Comparison of ENCODE assay signal across 18 cellular contexts in genomic region chr3:143597774-143598652, GRCh38.
DNase-seq lines count a peak whose midpoint lies in the region; ATAC-seq, FAIRE-seq and TF ChIP-seq lines count a peak whose summit lies in the region.
"Had no signal": no experiment of that assay in that cellular context is flagged by ENCODE, and none has a peak within 500 bp of the region (broad histone marks: within the 10 kb centered on the region; RNA-seq: fewer than 3 reads in every experiment).

No MANE protein-coding gene starts in this region.

- peaks cover 50% of the 10 kb centered on the region for H3K4me1 Mint-ChIP-seq in WTC11
- H3K4me1 Mint-ChIP-seq: activated CD4-positive, alpha-beta T cell treated with anti-CD3 and anti-CD28 coated beads, Interleukin-2, amount 10 ng/mL, durations not matched to agents 24 days and 14 days had no signal

- FAIRE-seq in H54 (lab: Jason Lieb, UNC): no peak
- FAIRE-seq: kidney had no signal

- H3K36me3 Mint-ChIP-seq in WTC11: no peaks in the 10 kb centered on the region
- H3K36me3 Mint-ChIP-seq: natural killer cell had no signal

- H3K27ac Mint-ChIP-seq in WTC11: no peak overlapping the region
- H3K27ac Mint-ChIP-seq: activated CD4-positive, alpha-beta T cell treated with anti-CD3 and anti-CD28 coated beads, Interleukin-2, amount 10 ng/mL, durations not matched to agents 24 days and 14 days; natural killer cell had no signal

- peak; percentile 13 for ATAC-seq in WTC11
- ATAC-seq: natural killer cell, Panc1 had no signal

- CTCF ChIA-PET in WTC11 (lab: Charles Lee): interaction anchor here (0.5 to 1.4 kb wide), 9 partner anchors 11 to 191 kb away, joined by 3 to 5 read pairs (median 3); no protein-coding TSS in a partner anchor

- TF ChIP-seq CTCF in WTC11 (IDR thresholded peaks at IDR 0.05): no peak

- H3K4me3 Mint-ChIP-seq in WTC11: no peak overlapping the region
- H3K4me3 Mint-ChIP-seq: activated CD4-positive, alpha-beta T cell treated with anti-CD3 and anti-CD28 coated beads, Interleukin-2, amount 10 ng/mL, durations not matched to agents 24 days and 14 days; natural killer cell had no signal

- POLR2A ChIA-PET in WTC11 (lab: Charles Lee): interaction anchor here (1.0 kb wide), 1 partner anchor 27 kb away, joined by 3 read pairs; no protein-coding TSS in a partner anchor

- H3K27me3 Mint-ChIP-seq in WTC11 (ENCODE audit: low read depth): no peaks in the 10 kb centered on the region
- H3K27me3 Mint-ChIP-seq: activated CD4-positive, alpha-beta T cell treated with anti-CD3 and anti-CD28 coated beads, Interleukin-2, amount 10 ng/mL, durations not matched to agents 24 days and 14 days had no signal

- H3K9me3 Mint-ChIP-seq in WTC11: peaks cover 8% of the 10 kb centered on the region
- H3K9me3 Mint-ChIP-seq: natural killer cell had no signal

- no peak for TF ChIP-seq POLR2A in H54 (IDR thresholded peaks at IDR 0.05; ENCODE audit: low read depth, low read length)

- DNase-seq in NCI-H1105 treated with DMSO at 0.1 percent for 48 hours (lab: John Stamatoyannopoulos, UW) (peak; percentile 6), NCI-H1105 (lab: John Stamatoyannopoulos, UW) (no peak), WTC11 (ENCODE audit: low spot score) (no peak), inferior parietal cortex (ENCODE audit: extremely low spot score) (peak; percentile 38), hepatic stellate cell (ENCODE audit: low spot score) (no peak), NCI-H2029 treated with DMSO at 0.1 percent for 48 hours (lab: John Stamatoyannopoulos, UW) (no peak), mucosa of gallbladder (ENCODE audit: low spot score) (no peak), H54 (ENCODE audit: insufficient read length, low spot score) (no peak)
- DNase-seq: 8988T; activated CD4-positive, alpha-beta T cell treated with anti-CD3 and anti-CD28 coated beads, Interleukin-2, amount 10 ng/mL, durations not matched to agents 24 days and 14 days; activated naive CD4-positive, alpha-beta T cell; cerebellar nuclear complex; hippocampal formation; kidney; natural killer cell; NCI-H2081 treated with DMSO at 0.1 percent for 48 hours; spleen had no signal

TF ChIP-seq in WTC11, 78 proteins besides CTCF, POLR2A, EP300 and RAD21:
- TF ChIP-seq NFE2L1 (CRISPR knock-in tag; IDR thresholded peaks at IDR 0.05): no peak
- TF ChIP-seq ZBTB21 (CRISPR knock-in tag; IDR thresholded peaks at IDR 0.05; ENCODE audit: borderline replicate concordance): no peak
- no peak for TF ChIP-seq GTF2I (CRISPR knock-in tag; conservative IDR thresholded peaks at IDR 0.05)
- TF ChIP-seq, protein P1, sequence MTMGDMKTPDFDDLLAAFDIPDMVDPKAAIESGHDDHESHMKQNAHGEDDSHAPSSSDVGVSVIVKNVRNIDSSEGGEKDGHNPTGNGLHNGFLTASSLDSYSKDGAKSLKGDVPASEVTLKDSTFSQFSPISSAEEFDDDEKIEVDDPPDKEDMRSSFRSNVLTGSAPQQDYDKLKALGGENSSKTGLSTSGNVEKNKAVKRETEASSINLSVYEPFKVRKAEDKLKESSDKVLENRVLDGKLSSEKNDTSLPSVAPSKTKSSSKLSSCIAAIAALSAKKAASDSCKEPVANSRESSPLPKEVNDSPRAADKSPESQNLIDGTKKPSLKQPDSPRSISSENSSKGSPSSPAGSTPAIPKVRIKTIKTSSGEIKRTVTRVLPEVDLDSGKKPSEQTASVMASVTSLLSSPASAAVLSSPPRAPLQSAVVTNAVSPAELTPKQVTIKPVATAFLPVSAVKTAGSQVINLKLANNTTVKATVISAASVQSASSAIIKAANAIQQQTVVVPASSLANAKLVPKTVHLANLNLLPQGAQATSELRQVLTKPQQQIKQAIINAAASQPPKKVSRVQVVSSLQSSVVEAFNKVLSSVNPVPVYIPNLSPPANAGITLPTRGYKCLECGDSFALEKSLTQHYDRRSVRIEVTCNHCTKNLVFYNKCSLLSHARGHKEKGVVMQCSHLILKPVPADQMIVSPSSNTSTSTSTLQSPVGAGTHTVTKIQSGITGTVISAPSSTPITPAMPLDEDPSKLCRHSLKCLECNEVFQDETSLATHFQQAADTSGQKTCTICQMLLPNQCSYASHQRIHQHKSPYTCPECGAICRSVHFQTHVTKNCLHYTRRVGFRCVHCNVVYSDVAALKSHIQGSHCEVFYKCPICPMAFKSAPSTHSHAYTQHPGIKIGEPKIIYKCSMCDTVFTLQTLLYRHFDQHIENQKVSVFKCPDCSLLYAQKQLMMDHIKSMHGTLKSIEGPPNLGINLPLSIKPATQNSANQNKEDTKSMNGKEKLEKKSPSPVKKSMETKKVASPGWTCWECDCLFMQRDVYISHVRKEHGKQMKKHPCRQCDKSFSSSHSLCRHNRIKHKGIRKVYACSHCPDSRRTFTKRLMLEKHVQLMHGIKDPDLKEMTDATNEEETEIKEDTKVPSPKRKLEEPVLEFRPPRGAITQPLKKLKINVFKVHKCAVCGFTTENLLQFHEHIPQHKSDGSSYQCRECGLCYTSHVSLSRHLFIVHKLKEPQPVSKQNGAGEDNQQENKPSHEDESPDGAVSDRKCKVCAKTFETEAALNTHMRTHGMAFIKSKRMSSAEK (CRISPR knock-in tag; IDR thresholded peaks at IDR 0.05; ENCODE audit: borderline replicate concordance): no peak
- TF ChIP-seq, protein P2, sequence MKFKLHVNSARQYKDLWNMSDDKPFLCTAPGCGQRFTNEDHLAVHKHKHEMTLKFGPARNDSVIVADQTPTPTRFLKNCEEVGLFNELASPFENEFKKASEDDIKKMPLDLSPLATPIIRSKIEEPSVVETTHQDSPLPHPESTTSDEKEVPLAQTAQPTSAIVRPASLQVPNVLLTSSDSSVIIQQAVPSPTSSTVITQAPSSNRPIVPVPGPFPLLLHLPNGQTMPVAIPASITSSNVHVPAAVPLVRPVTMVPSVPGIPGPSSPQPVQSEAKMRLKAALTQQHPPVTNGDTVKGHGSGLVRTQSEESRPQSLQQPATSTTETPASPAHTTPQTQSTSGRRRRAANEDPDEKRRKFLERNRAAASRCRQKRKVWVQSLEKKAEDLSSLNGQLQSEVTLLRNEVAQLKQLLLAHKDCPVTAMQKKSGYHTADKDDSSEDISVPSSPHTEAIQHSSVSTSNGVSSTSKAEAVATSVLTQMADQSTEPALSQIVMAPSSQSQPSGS (CRISPR knock-in tag; IDR thresholded peaks at IDR 0.05; ENCODE audit: borderline replicate concordance, low read depth): no peak
- no peak for TF ChIP-seq SOX15 (CRISPR knock-in tag; IDR thresholded peaks at IDR 0.05)
- TF ChIP-seq KAT7 (CRISPR knock-in tag; IDR thresholded peaks at IDR 0.05; ENCODE audit: borderline replicate concordance): no peak
- no peak for TF ChIP-seq CREB1 (CRISPR knock-in tag; IDR thresholded peaks at IDR 0.05)
- TF ChIP-seq NFATC4 (CRISPR knock-in tag; IDR thresholded peaks at IDR 0.05): no peak
- TF ChIP-seq, protein P3, sequence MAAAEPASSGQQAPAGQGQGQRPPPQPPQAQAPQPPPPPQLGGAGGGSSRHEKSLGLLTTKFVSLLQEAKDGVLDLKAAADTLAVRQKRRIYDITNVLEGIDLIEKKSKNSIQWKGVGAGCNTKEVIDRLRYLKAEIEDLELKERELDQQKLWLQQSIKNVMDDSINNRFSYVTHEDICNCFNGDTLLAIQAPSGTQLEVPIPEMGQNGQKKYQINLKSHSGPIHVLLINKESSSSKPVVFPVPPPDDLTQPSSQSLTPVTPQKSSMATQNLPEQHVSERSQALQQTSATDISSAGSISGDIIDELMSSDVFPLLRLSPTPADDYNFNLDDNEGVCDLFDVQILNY (CRISPR knock-in tag; IDR thresholded peaks at IDR 0.05): no peak
- TF ChIP-seq, protein P4, sequence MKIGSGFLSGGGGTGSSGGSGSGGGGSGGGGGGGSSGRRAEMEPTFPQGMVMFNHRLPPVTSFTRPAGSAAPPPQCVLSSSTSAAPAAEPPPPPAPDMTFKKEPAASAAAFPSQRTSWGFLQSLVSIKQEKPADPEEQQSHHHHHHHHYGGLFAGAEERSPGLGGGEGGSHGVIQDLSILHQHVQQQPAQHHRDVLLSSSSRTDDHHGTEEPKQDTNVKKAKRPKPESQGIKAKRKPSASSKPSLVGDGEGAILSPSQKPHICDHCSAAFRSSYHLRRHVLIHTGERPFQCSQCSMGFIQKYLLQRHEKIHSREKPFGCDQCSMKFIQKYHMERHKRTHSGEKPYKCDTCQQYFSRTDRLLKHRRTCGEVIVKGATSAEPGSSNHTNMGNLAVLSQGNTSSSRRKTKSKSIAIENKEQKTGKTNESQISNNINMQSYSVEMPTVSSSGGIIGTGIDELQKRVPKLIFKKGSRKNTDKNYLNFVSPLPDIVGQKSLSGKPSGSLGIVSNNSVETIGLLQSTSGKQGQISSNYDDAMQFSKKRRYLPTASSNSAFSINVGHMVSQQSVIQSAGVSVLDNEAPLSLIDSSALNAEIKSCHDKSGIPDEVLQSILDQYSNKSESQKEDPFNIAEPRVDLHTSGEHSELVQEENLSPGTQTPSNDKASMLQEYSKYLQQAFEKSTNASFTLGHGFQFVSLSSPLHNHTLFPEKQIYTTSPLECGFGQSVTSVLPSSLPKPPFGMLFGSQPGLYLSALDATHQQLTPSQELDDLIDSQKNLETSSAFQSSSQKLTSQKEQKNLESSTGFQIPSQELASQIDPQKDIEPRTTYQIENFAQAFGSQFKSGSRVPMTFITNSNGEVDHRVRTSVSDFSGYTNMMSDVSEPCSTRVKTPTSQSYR (CRISPR knock-in tag; IDR thresholded peaks at IDR 0.05): no peak
- no peak for TF ChIP-seq USF1 (CRISPR knock-in tag; IDR thresholded peaks at IDR 0.05)
- no peak for TF ChIP-seq CBFB (CRISPR knock-in tag; IDR thresholded peaks at IDR 0.05; ENCODE audit: low read depth)
- no peak for TF ChIP-seq ELF4 (CRISPR knock-in tag; IDR thresholded peaks at IDR 0.05; ENCODE audit: low read depth)
- TF ChIP-seq FOXP1 (CRISPR knock-in tag; IDR thresholded peaks at IDR 0.05; ENCODE audit: borderline replicate concordance): no peak
- TF ChIP-seq CDX4 (CRISPR knock-in tag; IDR thresholded peaks at IDR 0.05; ENCODE audit: borderline replicate concordance): no peak

Comparison
In these comparisons a context has a peak if more than half of its experiments do, and no peak if none do; other contexts are left out.
1. DNase-seq: peak in NCI-H1105 treated with DMSO at 0.1 percent for 48 hours (single experiment) and inferior parietal cortex (single experiment); none in NCI-H1105 (single experiment), WTC11 (single experiment), hepatic stellate cell (single experiment), NCI-H2029 treated with DMSO at 0.1 percent for 48 hours (single experiment), mucosa of gallbladder (single experiment) and H54 (single experiment).